Comparison of ENCODE assay signal across 16 cellular contexts in the genomic region with DNA sequence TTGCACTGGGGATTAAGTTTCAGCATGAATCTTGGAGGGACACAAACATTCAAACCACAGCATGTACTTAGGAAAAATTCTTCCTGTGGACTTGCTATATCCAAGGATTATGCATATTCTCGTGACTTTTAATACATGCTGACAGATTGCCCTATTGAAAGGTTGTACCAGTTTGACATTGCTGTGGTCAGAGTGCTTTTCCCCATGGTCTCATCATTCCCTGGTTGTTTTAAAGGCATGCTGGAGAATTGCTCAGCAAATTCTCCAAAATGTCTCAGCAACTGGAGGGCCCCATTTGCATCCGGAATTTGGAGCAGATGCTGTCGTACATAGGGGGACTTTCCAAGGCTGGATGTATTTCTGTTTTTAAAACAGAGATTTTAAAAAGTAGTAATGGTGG.
"Had no signal": no experiment of that assay in that cellular context is flagged by ENCODE, and none has a peak within 500 bp of the region (broad histone marks: within the 10 kb centered on the region; RNA-seq: fewer than 3 reads in every experiment).

No MANE protein-coding gene starts in this region.

- DNase-seq: activated CD8-positive, alpha-beta memory T cell treated with anti-CD3 and anti-CD28 coated beads for 24 hours; activated effector memory CD4-positive, alpha-beta T cell treated with anti-CD3 and anti-CD28 coated beads, Interleukin-2, amount 50 U/mL, for 16 hours; activated T-cell treated with anti-CD3 and anti-CD28 coated beads for 4 hours; left colon; lower lobe of right lung; ovary; stimulated activated CD4-positive, alpha-beta T cell treated with anti-CD3 and anti-CD28 coated beads, Interleukin-2, amount 100 ng/mL, for 24 hours; T-helper 9 cell; tibial artery had no signal

- H3K36me3 ChIP-seq: cardiac muscle cell, lower lobe of right lung, ovary, tibial artery had no signal

- H3K9me3 ChIP-seq: lower lobe of right lung, ovary, tibial artery had no signal

- H3K4me3 ChIP-seq: cardiac muscle cell, lower lobe of right lung, ovary, tibial artery had no signal

- H3K4me3 Mint-ChIP-seq: mesothelial cell of epicardium had no signal

- FAIRE-seq: colon, islet of Langerhans, urothelium cell line had no signal

- ATAC-seq: esophagus mucosa, left colon, lower lobe of right lung, sciatic nerve had no signal

- H3K27ac ChIP-seq: cardiac muscle cell, lower lobe of right lung, ovary, tibial artery had no signal

- H3K27me3 ChIP-seq: cardiac muscle cell, ovary, tibial artery had no signal

- H3K27ac Mint-ChIP-seq: mesothelial cell of epicardium had no signal
